In genomic region chr19:14118165-14119051, GRCh38 we compare ENCODE assay signal across 8 cellular contexts. TPM values are rescaled to one million over a fixed set of nuclear protein-coding genes. Genes with fewer than 3 reads are reported as not detected.
DNase-seq lines count a peak whose midpoint lies in the region; ATAC-seq and TF ChIP-seq lines count a peak whose summit lies in the region.

No MANE protein-coding gene starts in this region.

- BruUV-seq in PC-9 (replicated peaks; lab: Mats Ljungman, UMichigan): TSS peak; percentile 86

- H4K20me1 ChIP-seq in PC-9 (ENCODE audit: insufficient read depth): no peaks in the 10 kb centered on the region

- peaks cover 46% of the 10 kb centered on the region for H3F3A ChIP-seq in PC-9 (ENCODE audit: insufficient read depth, low read depth)

- H3K27ac ChIP-seq in PC-9: peak overlapping the region; percentile 65
- H3K27ac ChIP-seq in neutrophil: peak overlapping the region; percentile 97

- no peaks in the 10 kb centered on the region for H3K9me2 ChIP-seq in PC-9 (ENCODE audit: insufficient read depth)

- H3K4me3 ChIP-seq in PC-9: peak overlapping the region; percentile 75
- peak overlapping the region; percentile 76 to 78 for H3K4me3 ChIP-seq in neutrophil (ENCODE audit: low read depth in 1 of 2, low read length in 1 of 2)

- H3K27ac Mint-ChIP-seq in activated naive CD4-positive, alpha-beta T cell treated with anti-CD3 and anti-CD28 coated beads, Interleukin-2, amount 50 U/mL, for 72 hours: peak overlapping the region; percentile 85 to 97
- H3K27ac Mint-ChIP-seq in glutamatergic neuron (ENCODE audit: unreplicated experiment): peak overlapping the region; percentile 86

- TF ChIP-seq CTCF in PC-9 (conservative IDR thresholded peaks at IDR 0.05) (no peak), glutamatergic neuron (IDR thresholded peaks at IDR 0.05; ENCODE audit: partially characterized antibody, unreplicated experiment) (no peak), neutrophil (IDR thresholded peaks at IDR 0.05) (no peak)

- H2AFZ ChIP-seq in PC-9: peak overlapping the region; percentile 87

- peaks cover 0 to 5% of the 10 kb centered on the region in 2 donors for H3K36me3 Mint-ChIP-seq in activated naive CD4-positive, alpha-beta T cell treated with anti-CD3 and anti-CD28 coated beads, Interleukin-2, amount 50 U/mL, for 72 hours
- no peaks in the 10 kb centered on the region for H3K36me3 Mint-ChIP-seq in glutamatergic neuron (ENCODE audit: unreplicated experiment)

- no peaks in the 10 kb centered on the region for H3K9me3 ChIP-seq in PC-9 (ENCODE audit: insufficient read depth, low read depth)
- H3K9me3 ChIP-seq in neutrophil: no peaks in the 10 kb centered on the region

- no peaks in the 10 kb centered on the region for H3K9me3 Mint-ChIP-seq in activated naive CD4-positive, alpha-beta T cell treated with anti-CD3 and anti-CD28 coated beads, Interleukin-2, amount 50 U/mL, for 72 hours
- H3K9me3 Mint-ChIP-seq in glutamatergic neuron (ENCODE audit: unreplicated experiment): peaks cover 5% of the 10 kb centered on the region

- POLR2A ChIA-PET in PC-9 (lab: Charles Lee; ENCODE audit: unreplicated experiment): no interaction called here

- peak; percentile 7 for ATAC-seq in HG03103 (IDR thresholded peaks at IDR 0.05; ENCODE audit: low read depth, unreplicated experiment)
- ATAC-seq in activated naive CD4-positive, alpha-beta T cell treated with anti-CD3 and anti-CD28 coated beads, Interleukin-2, amount 50 U/mL, for 72 hours: no peak

- H3K36me3 ChIP-seq in PC-9 (ENCODE audit: low read depth) (no peaks in the 10 kb centered on the region), neutrophil (peaks cover 8% of the 10 kb centered on the region)

- CTCF ChIA-PET in PC-9 (lab: Charles Lee): no interaction called here

- peak; percentile 21 for DNase-seq in NCI-H1694 treated with DMSO at 0.1 percent for 48 hours (lab: John Stamatoyannopoulos, UW)
- no peak for DNase-seq in NCI-H1694 (lab: John Stamatoyannopoulos, UW)
- DNase-seq in PC-9: no peak
- peak in 1 of 2 donors; percentile 64 for DNase-seq in activated naive CD4-positive, alpha-beta T cell treated with anti-CD3 and anti-CD28 coated beads, Interleukin-2, amount 50 U/mL, for 72 hours (ENCODE audit: low spot score in 2 of 2)
- peak; percentile 25 for DNase-seq in glutamatergic neuron
- no peak for DNase-seq in COLO829 (ENCODE audit: low spot score)

- intact Hi-C loops in PC-9 (cut with micrococcal nuclease; ENCODE audit: unreplicated experiment): loop anchor here (5.0 kb wide), 1 partner anchor 36 kb away; no protein-coding TSS in a partner anchor

- peak overlapping the region; percentile 79 for H3K4me2 ChIP-seq in PC-9

- H3K79me2 ChIP-seq in PC-9 (ENCODE audit: low read depth): peaks cover 16% of the 10 kb centered on the region

- no peaks in the 10 kb centered on the region for H3K27me3 ChIP-seq in PC-9 (ENCODE audit: insufficient read depth, low read depth)
- no peaks in the 10 kb centered on the region for H3K27me3 ChIP-seq in neutrophil

- peak overlapping the region; percentile 86 for H3K4me3 Mint-ChIP-seq in glutamatergic neuron (ENCODE audit: unreplicated experiment)

- H3K4me1 ChIP-seq in PC-9 (replicated peaks; ENCODE audit: insufficient read depth) (peaks cover 21% of the 10 kb centered on the region), neutrophil (ENCODE audit: control insufficient read depth in 1 of 2, insufficient read depth in 1 of 2, low read depth in 1 of 2, low read length in 1 of 2) (peaks cover 58 to 61% of the 10 kb centered on the region in 2 experiments)

- H3K27me3 Mint-ChIP-seq in glutamatergic neuron (ENCODE audit: unreplicated experiment): peaks cover 14% of the 10 kb centered on the region

- peaks cover 17% of the 10 kb centered on the region for H3K4me1 Mint-ChIP-seq in glutamatergic neuron (ENCODE audit: low read depth, unreplicated experiment)

RNA-seq across cellular contexts. Expression of gene PRKACA, which starts 0.8 kb away (rescaled TPM):
- total RNA-seq in PC-9 (2021): 62.0 and 82.8 TPM in 2 replicates
- total RNA-seq in activated naive CD4-positive, alpha-beta T cell treated with anti-CD3 and anti-CD28 coated beads, Interleukin-2, amount 50 U/mL, for 72 hours: 10 to 100 TPM; 66.3 to 84.5 TPM
- 82.9 TPM for total RNA-seq in glutamatergic neuron (ENCODE audit: unreplicated experiment)

RNA-seq across cellular contexts. Expression of gene ASF1B, which starts 18.0 kb away (rescaled TPM):
- 67.4 and 71.2 TPM in 2 replicates for total RNA-seq in PC-9 (2021)
- total RNA-seq in activated naive CD4-positive, alpha-beta T cell treated with anti-CD3 and anti-CD28 coated beads, Interleukin-2, amount 50 U/mL, for 72 hours: 10 to 100 TPM; 68.3 to 76.1 TPM
- total RNA-seq in glutamatergic neuron (ENCODE audit: unreplicated experiment): 2.3 TPM

RNA-seq across cellular contexts. Expression of gene SAMD1, which starts 27.9 kb away (rescaled TPM):
- total RNA-seq in PC-9 (2021) (50.3 and 54.7 TPM in 2 replicates), glutamatergic neuron (ENCODE audit: unreplicated experiment) (52.0 TPM)
- 100 to 1,000 TPM in 1 of 2 donors, 10 to 100 TPM in 1; 39.7 to 101 TPM for total RNA-seq in activated naive CD4-positive, alpha-beta T cell treated with anti-CD3 and anti-CD28 coated beads, Interleukin-2, amount 50 U/mL, for 72 hours

RNA-seq across cellular contexts. Expression of gene C19orf67, which starts 32.8 kb away (rescaled TPM):
- total RNA-seq in PC-9 (2021): not detected in 2 replicates
- not detected for total RNA-seq in activated naive CD4-positive, alpha-beta T cell treated with anti-CD3 and anti-CD28 coated beads, Interleukin-2, amount 50 U/mL, for 72 hours
- total RNA-seq in glutamatergic neuron (ENCODE audit: unreplicated experiment): 0.71 TPM

RNA-seq across cellular contexts. Expression of gene MISP3, which starts 45.8 kb away (rescaled TPM):
- total RNA-seq in PC-9 (2021): 6.7 and 10.5 TPM in 2 replicates
- 1 to 10 TPM; 1.2 to 4.2 TPM for total RNA-seq in activated naive CD4-positive, alpha-beta T cell treated with anti-CD3 and anti-CD28 coated beads, Interleukin-2, amount 50 U/mL, for 72 hours
- 2.2 TPM for total RNA-seq in glutamatergic neuron (ENCODE audit: unreplicated experiment)

Comparison
In these comparisons a context has a peak if more than half of its experiments do, and no peak if none do; other contexts are left out.
1. DNase-seq: peak in NCI-H1694 treated with DMSO at 0.1 percent for 48 hours (single experiment) and glutamatergic neuron (single experiment); none in NCI-H1694 (single experiment), PC-9 (0 of 2) and COLO829 (single experiment).
2. RNA of gene ASF1B, which starts 18.0 kb away (total RNA-seq): 68.3 to 76.1 TPM in activated naive CD4-positive, alpha-beta T cell treated with anti-CD3 and anti-CD28 coated beads, Interleukin-2, amount 50 U/mL, for 72 hours and 67.4 to 71.2 TPM in PC-9; 2.3 TPM in glutamatergic neuron (single experiment); every median in the first group is over 10 times any median in the second.